Comparison of ENCODE assay signal across 20 cellular contexts in the genomic region with DNA sequence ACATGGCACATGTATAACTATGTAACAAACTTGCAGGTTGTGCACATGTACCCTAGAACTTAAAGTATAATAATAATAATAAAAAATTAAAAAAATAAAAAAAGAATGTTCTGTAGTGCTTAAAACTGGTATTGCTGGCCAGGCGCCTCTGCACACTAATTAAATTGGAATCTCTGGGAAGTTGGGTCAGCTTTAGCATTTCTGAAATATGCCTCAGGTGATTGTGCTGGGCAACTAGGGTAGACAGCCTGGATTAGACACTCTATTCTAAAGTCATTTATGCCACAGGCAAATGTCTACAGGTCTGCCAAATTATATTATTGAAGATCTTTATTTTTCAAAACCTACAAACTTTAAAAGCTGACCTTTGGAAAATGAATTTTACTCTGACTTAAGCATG. TPM values are rescaled to one million over a fixed set of nuclear protein-coding genes. Genes with fewer than 3 reads are reported as not detected.
DNase-seq lines count a peak whose midpoint lies in the region; ATAC-seq and TF ChIP-seq lines count a peak whose summit lies in the region.
"Had no signal": no experiment of that assay in that cellular context is flagged by ENCODE, and none has a peak within 500 bp of the region (broad histone marks: within the 10 kb centered on the region; RNA-seq: fewer than 3 reads in every experiment).

No MANE protein-coding gene starts in this region.

- no peak overlapping the region for H3K4me3 ChIP-seq in PC-9
- H3K4me3 ChIP-seq: BLaER1, HAP-1 had no signal

- H3K27me3 ChIP-seq in PC-9 (ENCODE audit: insufficient read depth, low read depth) (no peaks in the 10 kb centered on the region), foreskin keratinocyte (peaks cover 20% of the 10 kb centered on the region)
- H3K27me3 ChIP-seq: BLaER1 had no signal

- H3K9me2 ChIP-seq in PC-9 (ENCODE audit: insufficient read depth) = no peaks in the 10 kb centered on the region

- no TSS peak for BruUV-seq in PC-9 (replicated peaks; lab: Mats Ljungman, UMichigan)

- H3K36me3 ChIP-seq in PC-9 (ENCODE audit: low read depth) = no peaks in the 10 kb centered on the region
- H3K36me3 ChIP-seq: HAP-1 had no signal

- no peaks in the 10 kb centered on the region for H3K9me3 ChIP-seq in PC-9 (ENCODE audit: insufficient read depth, low read depth)
- H3K9me3 ChIP-seq: Caco-2, HAP-1 had no signal

- TF ChIP-seq CTCF in PC-9 (conservative IDR thresholded peaks at IDR 0.05) (no peak), foreskin keratinocyte (conservative IDR thresholded peaks at IDR 0.05) (no peak)

- no peaks in the 10 kb centered on the region for H3F3A ChIP-seq in PC-9 (ENCODE audit: insufficient read depth, low read depth)

- ATAC-seq in foreskin keratinocyte (peak; percentile 21), HG02571 (IDR thresholded peaks at IDR 0.05; ENCODE audit: unreplicated experiment) (no peak)
- ATAC-seq: CD8-positive, alpha-beta T cell had no signal

- H3K4me2 ChIP-seq in PC-9 = no peak overlapping the region
- H3K4me2 ChIP-seq: BLaER1 had no signal

- intact Hi-C loops in PC-9 (cut with micrococcal nuclease; ENCODE audit: unreplicated experiment) = no loop called here

- no peaks in the 10 kb centered on the region for H3K79me2 ChIP-seq in PC-9 (ENCODE audit: low read depth)

- POLR2A ChIA-PET in PC-9 (lab: Charles Lee; ENCODE audit: unreplicated experiment) = interaction anchor here (0.6 kb wide), 1 partner anchor 13 kb away, joined by 5 read pairs; no protein-coding TSS in a partner anchor

- no peaks in the 10 kb centered on the region for H4K20me1 ChIP-seq in PC-9 (ENCODE audit: insufficient read depth)
- H4K20me1 ChIP-seq: BLaER1 had no signal

- H3K4me1 ChIP-seq in PC-9 (replicated peaks; ENCODE audit: insufficient read depth) = peaks cover 11% of the 10 kb centered on the region
- H3K4me1 ChIP-seq in foreskin keratinocyte = no peaks in the 10 kb centered on the region

- no peak overlapping the region for H2AFZ ChIP-seq in PC-9

- CTCF ChIA-PET in PC-9 (lab: Charles Lee) = interaction anchor here (0.5 kb wide), 1 partner anchor 11 kb away, joined by 6 read pairs; no protein-coding TSS in a partner anchor

- peak; percentile 37 for DNase-seq in EH (ENCODE audit: low read depth)
- peak; percentile 56 for DNase-seq in M059J (ENCODE audit: low read depth)
- peak; percentile 6 to 49 for DNase-seq in PC-9
- DNase-seq in foreskin keratinocyte = peak in 1 of 2 donors; percentile 43
- DNase-seq in OCI-M2 (lab: John Stamatoyannopoulos, UW; ENCODE audit: unreplicated experiment) = no peak
- DNase-seq in UCSD-AML1 (lab: John Stamatoyannopoulos, UW; ENCODE audit: unreplicated experiment) = no peak
- DNase-seq in NCI-H1930 (lab: John Stamatoyannopoulos, UW) = no peak
- DNase-seq: Caco-2; CD4-positive, CD25-positive, alpha-beta regulatory T cell; CD8-positive, alpha-beta T cell; DMS153; DND-41; GOT3; HFFc6 had no signal

- 0 out of 2 replicates have a peak overlapping the region, but pooled peaks have one; percentile 4 for H3K27ac ChIP-seq in PC-9
- H3K27ac ChIP-seq in foreskin keratinocyte = no peak overlapping the region
- H3K27ac ChIP-seq: 22Rv1, BLaER1, C4-2B had no signal

RNA-seq across cellular contexts. Expression of a gene that starts 55.3 kb away (rescaled TPM):
- total RNA-seq in M059J (2014; rRNA removed; shearing (Covaris generic)) = 5.2 and 9.2 TPM in 2 replicates
- total RNA-seq in PC-9 (2021) (11.4 and 13.5 TPM in 2 replicates), foreskin keratinocyte (not detected in 2 replicates)
- polyA plus RNA-seq in foreskin keratinocyte = 0.01 TPM in 1 of 2 replicates, not detected in the other
- total RNA-seq: B cell; CD8-positive, alpha-beta T cell had no signal

Comparison
In these comparisons a context has a peak if more than half of its experiments do, and no peak if none do; other contexts are left out.
1. DNase-seq: peak in EH (single experiment), M059J (single experiment) and PC-9 (2 of 2); none in OCI-M2 (single experiment), UCSD-AML1 (single experiment) and NCI-H1930 (0 of 2).